In the genomic region with DNA sequence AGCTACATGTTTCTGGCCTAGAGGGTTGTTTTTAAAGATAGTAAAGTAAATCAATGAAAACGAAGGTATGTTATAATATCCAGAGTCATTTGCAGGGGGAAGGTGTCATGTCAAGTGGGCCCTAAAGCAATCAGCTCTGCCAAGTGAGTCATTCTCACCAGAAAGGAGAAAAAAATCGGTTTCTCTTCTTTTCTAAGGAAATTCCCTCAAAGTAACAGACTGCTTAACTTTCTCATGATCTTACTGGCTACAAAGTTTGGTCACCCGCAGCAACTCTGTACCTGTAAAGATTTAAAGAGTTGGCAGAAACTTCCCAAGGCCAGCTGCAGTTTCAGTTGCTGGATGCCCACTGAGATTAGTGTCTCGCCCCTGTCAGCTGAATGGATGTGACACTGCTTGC, we compare ENCODE assay signal across 2 cellular contexts.
A peak's percentile ranks its signal among the peaks of the same experiment; 100 is the strongest.
TF ChIP-seq lines count a peak whose summit lies in the region.

No MANE protein-coding gene starts in this region.

TF ChIP-seq in HepG2, 621 proteins besides CTCF, POLR2A, EP300 and RAD21:
- TF ChIP-seq CBX5 (CRISPR knock-in tag; IDR thresholded peaks at IDR 0.05; ENCODE audit: borderline replicate concordance), result no peak
- no peak for TF ChIP-seq ZNF879 (CRISPR knock-in tag; IDR thresholded peaks at IDR 0.05)
- no peak for TF ChIP-seq ZNF710 (CRISPR knock-in tag; IDR thresholded peaks at IDR 0.05; ENCODE audit: borderline replicate concordance)
- no peak for TF ChIP-seq SATB2 (CRISPR knock-in tag; IDR thresholded peaks at IDR 0.05)
- no peak for TF ChIP-seq ZKSCAN1 (IDR thresholded peaks at IDR 0.05; ENCODE audit: low read length)
- no peak for TF ChIP-seq SYNCRIP (IDR thresholded peaks at IDR 0.05; ENCODE audit: insufficient read depth, low read depth, low read length)
- TF ChIP-seq ZNF839 (CRISPR knock-in tag; IDR thresholded peaks at IDR 0.05; ENCODE audit: borderline replicate concordance), result no peak
- TF ChIP-seq ZKSCAN8 (CRISPR knock-in tag; IDR thresholded peaks at IDR 0.05; ENCODE audit: borderline replicate concordance), result no peak
- TF ChIP-seq SAFB2 (CRISPR knock-in tag; IDR thresholded peaks at IDR 0.05; ENCODE audit: borderline replicate concordance, low read depth), result no peak

TF ChIP-seq in IMR-90, 13 proteins besides CTCF, POLR2A, EP300 and RAD21:
- TF ChIP-seq CEBPB (IDR thresholded peaks at IDR 0.05; ENCODE audit: low read depth, low read length) (no peak), MAFK (IDR thresholded peaks at IDR 0.05; ENCODE audit: low read depth, low read length) (no peak), BHLHE40 (IDR thresholded peaks at IDR 0.05; ENCODE audit: low read depth, low read length) (no peak), FOS (IDR thresholded peaks at IDR 0.05; ENCODE audit: low read depth, low read length) (peak; percentile 49; the same call in 1 of the 2 replicates)
